Comparison of ENCODE assay signal across 7 cellular contexts in the genomic region with DNA sequence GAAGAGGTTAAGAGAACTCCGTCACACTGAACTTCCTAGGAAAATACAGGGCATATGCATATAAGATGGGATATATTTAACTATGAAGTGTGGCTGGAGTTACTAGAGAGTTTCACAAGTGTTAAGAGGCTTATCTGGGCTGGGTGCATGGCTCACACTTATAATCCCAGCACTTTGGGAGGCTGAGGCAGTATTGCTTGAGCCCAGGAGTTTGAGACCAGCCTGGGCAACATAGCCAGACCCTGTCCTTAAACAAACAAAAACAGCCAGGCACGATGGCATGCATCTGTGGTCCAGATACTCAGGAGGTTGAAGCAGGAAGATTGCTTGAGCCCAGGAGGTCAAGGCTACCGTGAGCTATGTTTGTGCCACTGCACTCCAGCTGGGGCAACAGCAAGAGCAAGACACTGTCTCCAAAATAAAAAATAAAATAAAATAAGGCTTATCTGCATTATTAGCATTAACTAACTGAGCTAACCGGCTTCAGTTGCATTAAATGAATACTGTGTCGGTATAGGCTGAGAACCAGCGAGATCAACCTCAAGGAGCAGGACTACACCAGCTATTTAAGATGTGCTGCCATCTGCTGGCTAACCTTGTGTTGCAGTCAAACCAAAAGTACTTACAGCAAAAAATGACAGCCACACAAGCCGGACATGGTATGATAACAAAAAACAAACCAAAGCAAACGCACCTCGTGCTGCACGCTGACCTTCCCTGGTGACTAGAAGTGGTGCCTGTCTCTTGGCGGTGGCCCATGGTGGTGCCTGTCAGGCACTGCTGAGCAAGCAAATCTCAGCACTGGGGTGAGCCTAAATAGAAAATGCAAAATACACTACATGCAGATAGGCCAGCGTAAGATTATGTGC. TPM values are rescaled to one million over a fixed set of nuclear protein-coding genes. Genes with fewer than 3 reads are reported as not detected.
A peak's percentile ranks its signal among the peaks of the same experiment; 100 is the strongest.
DNase-seq lines count a peak whose midpoint lies in the region; ATAC-seq, FAIRE-seq and TF ChIP-seq lines count a peak whose summit lies in the region.

No MANE protein-coding gene starts in this region.

- peaks cover 0 to 12% (median 0%) of the 10 kb centered on the region in 3 donors for H3K4me1 ChIP-seq in pancreas
- H3K4me1 ChIP-seq in thoracic aorta (ENCODE audit: control insufficient read depth in 1 of 2, low read depth in 2 of 2): peaks cover 7 to 20% of the 10 kb centered on the region in 2 donors

- intact Hi-C loops in pancreas (cut with DNase I): loop anchor here in 1 of 3 donors (10.0 kb wide), 1 partner anchor 113 kb away; no protein-coding TSS in a partner anchor

- H3K36me3 ChIP-seq in MG63: peaks cover 9% of the 10 kb centered on the region
- no peaks in the 10 kb centered on the region for H3K36me3 ChIP-seq in pancreas
- H3K36me3 ChIP-seq in thoracic aorta: no peaks in the 10 kb centered on the region

- no peak for TF ChIP-seq POLR2A in GM12891 (IDR thresholded peaks at IDR 0.05; ENCODE audit: low read depth, low read length)

- FAIRE-seq in GM12891 (lab: Jason Lieb, UNC) (peak; percentile 88), frontal cortex (lab: Jason Lieb, UNC) (no peak), pancreas (lab: Jason Lieb, UNC) (no peak)

- H3K9me3 ChIP-seq in MG63: no peaks in the 10 kb centered on the region
- H3K9me3 ChIP-seq in pancreas: no peaks in the 10 kb centered on the region
- no peaks in the 10 kb centered on the region for H3K9me3 ChIP-seq in thoracic aorta

- WGBS in pancreas, 2 donors: 13 to 14% methylated on average over 12 of the region's 12 CpGs

- peak; percentile 31 for DNase-seq in GM12891 (ENCODE audit: insufficient read length, low spot score)
- peak; percentile 62 for DNase-seq in MG63
- DNase-seq in SIG-M5 (lab: John Stamatoyannopoulos, UW): peak; percentile 35
- peak; percentile 86 for DNase-seq in activated effector memory CD4-positive, alpha-beta T cell treated with anti-CD3 and anti-CD28 coated beads, Interleukin-2, amount 50 U/mL, for 16 hours
- DNase-seq in frontal cortex (ENCODE audit: low spot score in 2 of 2): peak; percentile 31 to 55
- peak; percentile 53 to 77 (median 67) for DNase-seq in pancreas
- DNase-seq in thoracic aorta (ENCODE audit: low spot score): peak; percentile 27

- ATAC-seq in pancreas (peak; percentile 82 to 94 (median 92)), thoracic aorta (ENCODE audit: insufficient number of reproducible peaks, low FRiP score, low read depth) (peak; percentile 89)

- TF ChIP-seq CTCF in pancreas (IDR thresholded peaks at IDR 0.05) (peak; percentile 54 to 77 (median 72)), thoracic aorta (IDR thresholded peaks at IDR 0.05) (peak; percentile 79)

- H3K27ac ChIP-seq in pancreas: peak overlapping the region in 1 of 4 donors; percentile 5
- no peak overlapping the region for H3K27ac ChIP-seq in thoracic aorta

- H3K4me3 ChIP-seq in MG63 (no peak overlapping the region), pancreas (peak overlapping the region in 1 of 4 donors; percentile 8), thoracic aorta (peak overlapping the region; percentile 58)

- no peaks in the 10 kb centered on the region for H3K27me3 ChIP-seq in MG63
- H3K27me3 ChIP-seq in pancreas: no peaks in the 10 kb centered on the region
- H3K27me3 ChIP-seq in thoracic aorta (replicated peaks; ENCODE audit: insufficient read depth): no peaks in the 10 kb centered on the region

TF ChIP-seq in GM12891, 5 proteins besides CTCF, POLR2A, EP300 and RAD21:
- TF ChIP-seq POU2F2 (IDR thresholded peaks at IDR 0.05; ENCODE audit: low read depth, low read length) (no peak), POLR2AphosphoS5 (IDR thresholded peaks at IDR 0.05; ENCODE audit: low read depth, low read length) (no peak), SPI1 (IDR thresholded peaks at IDR 0.05; ENCODE audit: low read depth, low read length) (no peak), PAX5 (IDR thresholded peaks at IDR 0.05; ENCODE audit: insufficient read depth, low read length, severe bottlenecking) (no peak), TAF1 (IDR thresholded peaks at IDR 0.05; ENCODE audit: low read depth, low read length) (no peak)

RNA-seq across cellular contexts. Expression of gene RBBP5, which starts 19.7 kb away (rescaled TPM):
- polyA plus RNA-seq in GM12891 (2012; ENCODE audit: low read depth, missing spikeins): 5.2 TPM
- total RNA-seq in MG63 (2014; rRNA removed; shearing (Covaris generic); ENCODE audit: low replicate concordance): 16.9 and 20.5 TPM in 2 replicates
- total RNA-seq in frontal cortex: 23.2 TPM
- 10 to 100 TPM in 1 of 6 donors, 1 to 10 TPM in 5; 6.0 to 10.9 (median 8.2) TPM for total RNA-seq in pancreas
- polyA plus RNA-seq in pancreas: 1 to 10 TPM; 3.0 to 4.6 TPM
- total RNA-seq in thoracic aorta: 10 to 100 TPM in 1 of 2 donors, 1 to 10 TPM in 1; 9.2 to 13.5 TPM

RNA-seq across cellular contexts. Expression of gene TMEM81, which starts 57.2 kb away (rescaled TPM):
- polyA plus RNA-seq in GM12891 (2012; ENCODE audit: low read depth, missing spikeins): 0.54 TPM
- total RNA-seq in MG63 (2014; rRNA removed; shearing (Covaris generic); ENCODE audit: low replicate concordance): 1.6 and 5.1 TPM in 2 replicates
- total RNA-seq in frontal cortex: 3.3 TPM
- total RNA-seq in pancreas: 1 to 10 TPM in 4 of 6 donors, under 1 TPM in 2; 0.67 to 2.5 (median 1.2) TPM
- polyA plus RNA-seq in pancreas: 1 to 10 TPM; 2.0 to 2.4 TPM
- total RNA-seq in thoracic aorta: under 1 TPM; 0.41 to 0.85 TPM

Comparison
In these comparisons a context has a peak if more than half of its experiments do, and no peak if none do; other contexts are left out.
1. DNase-seq: peak in every context shown above with its lines; median percentile 86 in activated effector memory CD4-positive, alpha-beta T cell treated with anti-CD3 and anti-CD28 coated beads, Interleukin-2, amount 50 U/mL, for 16 hours; 67 in pancreas; 62 in MG63; 43 in frontal cortex; 35 in SIG-M5; 31 in GM12891; 27 in thoracic aorta.